Comparison of ENCODE assay signal across 8 cellular contexts in the genomic region with DNA sequence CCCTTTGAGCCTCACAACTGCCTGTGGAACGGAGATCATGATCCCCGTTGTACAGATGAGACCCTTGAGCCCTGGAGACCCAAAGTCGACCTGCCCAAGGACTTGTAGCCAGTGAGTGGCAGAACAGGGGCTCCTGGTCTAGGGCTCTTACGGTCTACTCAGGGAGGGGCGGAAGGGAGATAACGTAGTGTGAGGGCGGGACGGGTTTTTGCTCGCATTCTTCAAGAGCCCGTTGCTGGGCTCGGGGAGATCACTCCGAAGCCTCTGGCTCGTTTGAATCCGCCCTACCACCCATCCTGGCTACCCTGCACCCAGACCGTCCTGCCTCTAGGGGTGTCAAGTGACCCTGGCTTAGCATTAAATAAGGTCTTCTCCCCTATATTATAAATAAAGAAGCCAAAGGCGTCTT. TPM values are rescaled to one million over a fixed set of nuclear protein-coding genes. Genes with fewer than 3 reads are reported as not detected.
DNase-seq lines count a peak whose midpoint lies in the region; ATAC-seq, FAIRE-seq and TF ChIP-seq lines count a peak whose summit lies in the region.

No MANE protein-coding gene starts in this region.

- peak overlapping the region; percentile 96 for H3K4me2 ChIP-seq in OCI-LY7 (ENCODE audit: low read length)

- no peaks in the 10 kb centered on the region for H3K9me3 Mint-ChIP-seq in activated naive CD4-positive, alpha-beta T cell treated with anti-CD3 and anti-CD28 coated beads, Interleukin-2, amount 50 U/mL, for 24 hours

- FAIRE-seq in pancreas (lab: Jason Lieb, UNC), result no peak

- intact Hi-C loops in OCI-LY7 (cut with micrococcal nuclease; ENCODE audit: unreplicated experiment) (loop anchor here (1.0 to 5.0 kb wide), 4 partner anchors 43 to 274 kb away; a partner anchor contains a TSS), head of caudate nucleus (cut with DNase I) (loop anchor here (5.0 kb wide), 3 partner anchors 41 to 69 kb away; a partner anchor contains a TSS), pancreas (cut with DNase I) (no loop called here)

- peak; percentile 51 for TF ChIP-seq CTCF in OCI-LY7 (conservative IDR thresholded peaks at IDR 0.05; ENCODE audit: low read length)
- TF ChIP-seq CTCF in pancreas (IDR thresholded peaks at IDR 0.05), result no peak

- no peak overlapping the region for H3K27ac Mint-ChIP-seq in activated naive CD4-positive, alpha-beta T cell treated with anti-CD3 and anti-CD28 coated beads, Interleukin-2, amount 50 U/mL, for 24 hours

- H4K20me1 ChIP-seq in OCI-LY7 (ENCODE audit: insufficient read depth, low read length), result peaks cover 22% of the 10 kb centered on the region

- WGBS in pancreas, 2 donors, result 0% methylated on average over 16 of the region's 16 CpGs

- peaks cover 48% of the 10 kb centered on the region for H3K4me1 ChIP-seq in OCI-LY7 (ENCODE audit: insufficient read depth, low read length, poor library complexity, severe bottlenecking)
- peaks cover 32 to 43% (median 37%) of the 10 kb centered on the region in 3 donors for H3K4me1 ChIP-seq in pancreas

- H3K9me3 ChIP-seq in OCI-LY7 (ENCODE audit: low read length) (no peaks in the 10 kb centered on the region), pancreas (no peaks in the 10 kb centered on the region)

- H3K36me3 Mint-ChIP-seq in activated naive CD4-positive, alpha-beta T cell treated with anti-CD3 and anti-CD28 coated beads, Interleukin-2, amount 50 U/mL, for 24 hours, result no peaks in the 10 kb centered on the region

- no TSS peak for BruUV-seq in OCI-LY7 (replicated peaks; lab: Mats Ljungman, UMichigan)

- H3K79me2 ChIP-seq in OCI-LY7 (ENCODE audit: insufficient read depth, low read depth, low read length), result peaks cover 46% of the 10 kb centered on the region

- CTCF ChIA-PET in OCI-LY7 (lab: Charles Lee; ENCODE audit: unreplicated experiment), result interaction anchor here (0.6 kb wide), 6 partner anchors 83 to 1692 kb away, joined by 3 to 10 read pairs (median 7); no protein-coding TSS in a partner anchor

- H2AFZ ChIP-seq in OCI-LY7 (ENCODE audit: low read length), result peak overlapping the region; percentile 67

- H3K27me3 Mint-ChIP-seq in activated naive CD4-positive, alpha-beta T cell treated with anti-CD3 and anti-CD28 coated beads, Interleukin-2, amount 50 U/mL, for 24 hours, result no peaks in the 10 kb centered on the region

- H3K27me3 ChIP-seq in pancreas, result no peaks in the 10 kb centered on the region

- POLR2A ChIA-PET in OCI-LY7 (lab: Charles Lee), result no interaction called here

- no peaks in the 10 kb centered on the region for H3K9me2 ChIP-seq in OCI-LY7 (ENCODE audit: insufficient read depth, low read length)

- ATAC-seq in HG02973 (IDR thresholded peaks at IDR 0.05; ENCODE audit: unreplicated experiment) (peak; percentile 16), pancreas (peak; percentile 23 to 43 (median 32))

- H3K4me1 Mint-ChIP-seq in activated naive CD4-positive, alpha-beta T cell treated with anti-CD3 and anti-CD28 coated beads, Interleukin-2, amount 50 U/mL, for 24 hours, result peaks cover 73% of the 10 kb centered on the region

- DNase-seq in activated T-cell treated with anti-CD3 and anti-CD28 coated beads for 24 hours (ENCODE audit: low read depth), result peak; percentile 24
- no peak for DNase-seq in activated T-cell treated with anti-CD3 and anti-CD28 coated beads, Interleukin-2, amount 50 U/mL, for 1 hour
- DNase-seq in OCI-LY7 (ENCODE audit: low spot score), result peak; percentile 69
- peak in 22 of 42 donors; percentile 5 to 60 (median 36) for DNase-seq in head of caudate nucleus
- DNase-seq in pancreas, result peak in 3 of 6 donors; percentile 36 to 47 (median 47)
- no peak for DNase-seq in occipital lobe (lab: John Stamatoyannopoulos, UW)

- H3K27ac ChIP-seq in OCI-LY7 (ENCODE audit: low read depth, low read length, poor library complexity, severe bottlenecking), result no peak overlapping the region
- peak overlapping the region; percentile 89 to 95 (median 92) for H3K27ac ChIP-seq in pancreas

- peak overlapping the region; percentile 94 for H3K4me3 ChIP-seq in OCI-LY7 (ENCODE audit: low read depth, low read length, poor library complexity, severe bottlenecking)
- H3K4me3 ChIP-seq in pancreas, result peak overlapping the region; percentile 63 to 92 (median 80)

- no peaks in the 10 kb centered on the region for H3K36me3 ChIP-seq in OCI-LY7 (ENCODE audit: insufficient read depth, low read length)
- no peaks in the 10 kb centered on the region for H3K36me3 ChIP-seq in pancreas

- H3K4me3 Mint-ChIP-seq in activated naive CD4-positive, alpha-beta T cell treated with anti-CD3 and anti-CD28 coated beads, Interleukin-2, amount 50 U/mL, for 24 hours, result peak overlapping the region; percentile 89

RNA-seq across cellular contexts. Expression of a gene that starts 0.6 kb away (rescaled TPM):
- 19.2 and 24.5 TPM in 2 replicates for total RNA-seq in OCI-LY7 (2014; rRNA removed; shearing (Covaris generic))
- total RNA-seq in OCI-LY7 (2022) (24.6 and 27.2 TPM in 2 replicates), pancreas (10 to 100 TPM; 15.3 to 29.4 (median 20.7) TPM), occipital lobe (46.5 TPM)
- 10 to 100 TPM; 16.0 to 28.5 TPM for polyA plus RNA-seq in pancreas

RNA-seq across cellular contexts. Expression of a gene that starts 37.5 kb away (rescaled TPM):
- 2.2 and 2.9 TPM in 2 replicates for total RNA-seq in OCI-LY7 (2014; rRNA removed; shearing (Covaris generic))
- total RNA-seq in OCI-LY7 (2022), result 1.5 and 2.2 TPM in 2 replicates
- total RNA-seq in pancreas, result 10 to 100 TPM; 21.3 to 49.7 (median 40.6) TPM
- polyA plus RNA-seq in pancreas, result 10 to 100 TPM; 22.5 to 31.6 TPM
- 74.7 TPM for total RNA-seq in occipital lobe

RNA-seq across cellular contexts. Expression of a gene that starts 43.0 kb away (rescaled TPM):
- total RNA-seq in OCI-LY7 (2014; rRNA removed; shearing (Covaris generic)), result 2.1 and 3.3 TPM in 2 replicates
- total RNA-seq in OCI-LY7 (2022) (7.9 and 9.2 TPM in 2 replicates), pancreas (10 to 100 TPM in 2 of 6 donors, 1 to 10 TPM in 4; 5.4 to 14.2 (median 7.9) TPM), occipital lobe (5.3 TPM)
- polyA plus RNA-seq in pancreas, result 1 to 10 TPM; 6.3 to 7.6 TPM

RNA-seq across cellular contexts. Expression of a gene that starts 59.2 kb away (rescaled TPM):
- 2.4 and 3.3 TPM in 2 replicates for total RNA-seq in OCI-LY7 (2014; rRNA removed; shearing (Covaris generic))
- total RNA-seq in OCI-LY7 (2022) (3.7 and 4.3 TPM in 2 replicates), pancreas (under 1 TPM in 5 of 6 donors, not detected in 1; 0.28 to 0.66 (median 0.40) TPM), occipital lobe (1.4 TPM)
- polyA plus RNA-seq in pancreas, result 1 to 10 TPM in 1 of 2 donors, under 1 TPM in 1; 0.12 to 1.3 TPM

Comparison
In these comparisons a context has a peak if more than half of its experiments do, and no peak if none do; other contexts are left out.
1. DNase-seq: peak in activated T-cell treated with anti-CD3 and anti-CD28 coated beads for 24 hours (single experiment), OCI-LY7 (single experiment) and head of caudate nucleus (22 of 42); none in activated T-cell treated with anti-CD3 and anti-CD28 coated beads, Interleukin-2, amount 50 U/mL, for 1 hour (single experiment) and occipital lobe (single experiment).
2. RNA of a gene that starts 37.5 kb away (total RNA-seq): 74.7 TPM in occipital lobe (single experiment) and 21.3 to 49.7 TPM in pancreas; 1.5 to 2.9 TPM in OCI-LY7; every median in the first group is over 4 times any median in the second.
3. intact Hi-C loops: an anchor here in OCI-LY7 (1.0 to 5.0 kb wide) and head of caudate nucleus (5.0 kb wide); none called in pancreas.